2 cellular contexts compared by ENCODE assay signal in the genomic region with DNA sequence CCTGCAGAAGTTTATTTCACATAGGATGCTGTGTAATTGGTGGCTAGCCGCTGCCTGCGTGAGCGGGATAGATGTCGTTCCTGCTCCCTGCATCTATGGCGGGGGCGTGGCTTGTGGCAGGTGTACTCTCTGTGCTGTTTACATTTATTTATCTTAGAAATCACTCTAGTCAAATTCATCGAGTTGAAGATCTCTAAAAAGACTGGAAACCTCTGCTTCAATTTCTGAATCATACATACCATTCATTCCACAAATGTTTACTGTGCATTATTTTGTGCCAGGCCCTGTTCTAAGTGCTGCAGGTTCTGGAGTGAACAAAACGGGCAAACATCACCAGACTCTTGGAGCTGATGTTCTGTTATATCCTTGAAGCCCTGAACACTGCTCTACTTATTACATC.
TF ChIP-seq lines count a peak whose summit lies in the region.

No MANE protein-coding gene starts in this region.

TF ChIP-seq in Ishikawa, 13 proteins besides CTCF, POLR2A, EP300 and RAD21 (continued from another document):
- TF ChIP-seq, protein P1, sequence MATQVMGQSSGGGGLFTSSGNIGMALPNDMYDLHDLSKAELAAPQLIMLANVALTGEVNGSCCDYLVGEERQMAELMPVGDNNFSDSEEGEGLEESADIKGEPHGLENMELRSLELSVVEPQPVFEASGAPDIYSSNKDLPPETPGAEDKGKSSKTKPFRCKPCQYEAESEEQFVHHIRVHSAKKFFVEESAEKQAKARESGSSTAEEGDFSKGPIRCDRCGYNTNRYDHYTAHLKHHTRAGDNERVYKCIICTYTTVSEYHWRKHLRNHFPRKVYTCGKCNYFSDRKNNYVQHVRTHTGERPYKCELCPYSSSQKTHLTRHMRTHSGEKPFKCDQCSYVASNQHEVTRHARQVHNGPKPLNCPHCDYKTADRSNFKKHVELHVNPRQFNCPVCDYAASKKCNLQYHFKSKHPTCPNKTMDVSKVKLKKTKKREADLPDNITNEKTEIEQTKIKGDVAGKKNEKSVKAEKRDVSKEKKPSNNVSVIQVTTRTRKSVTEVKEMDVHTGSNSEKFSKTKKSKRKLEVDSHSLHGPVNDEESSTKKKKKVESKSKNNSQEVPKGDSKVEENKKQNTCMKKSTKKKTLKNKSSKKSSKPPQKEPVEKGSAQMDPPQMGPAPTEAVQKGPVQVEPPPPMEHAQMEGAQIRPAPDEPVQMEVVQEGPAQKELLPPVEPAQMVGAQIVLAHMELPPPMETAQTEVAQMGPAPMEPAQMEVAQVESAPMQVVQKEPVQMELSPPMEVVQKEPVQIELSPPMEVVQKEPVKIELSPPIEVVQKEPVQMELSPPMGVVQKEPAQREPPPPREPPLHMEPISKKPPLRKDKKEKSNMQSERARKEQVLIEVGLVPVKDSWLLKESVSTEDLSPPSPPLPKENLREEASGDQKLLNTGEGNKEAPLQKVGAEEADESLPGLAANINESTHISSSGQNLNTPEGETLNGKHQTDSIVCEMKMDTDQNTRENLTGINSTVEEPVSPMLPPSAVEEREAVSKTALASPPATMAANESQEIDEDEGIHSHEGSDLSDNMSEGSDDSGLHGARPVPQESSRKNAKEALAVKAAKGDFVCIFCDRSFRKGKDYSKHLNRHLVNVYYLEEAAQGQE (IDR thresholded peaks at IDR 0.05; ENCODE audit: low read depth) = no peak
- no peak for TF ChIP-seq NFIC (IDR thresholded peaks at IDR 0.05)
- peak; percentile 64 for TF ChIP-seq TEAD4 (IDR thresholded peaks at IDR 0.05)
- no peak for TF ChIP-seq YY1 (IDR thresholded peaks at IDR 0.05; ENCODE audit: low read depth)
- no peak for TF ChIP-seq CEBPB (IDR thresholded peaks at IDR 0.05)

TF ChIP-seq in GM23338, 12 proteins besides CTCF, POLR2A, EP300 and RAD21:
- no peak for TF ChIP-seq ZNF462 (CRISPR knock-in tag; IDR thresholded peaks at IDR 0.05)
- TF ChIP-seq EZH2 (IDR thresholded peaks at IDR 0.05; ENCODE audit: low read depth, unreplicated experiment) = no peak
- TF ChIP-seq STAT1 (IDR thresholded peaks at IDR 0.05; ENCODE audit: unreplicated experiment) = no peak
- TF ChIP-seq JUNB (IDR thresholded peaks at IDR 0.05; ENCODE audit: unreplicated experiment) = no peak
TF ChIP-seq in GM23338: peak in this region for 0.
